ENCODE assay signal across 31 cellular contexts in genomic region chr2:138296365-138296764, GRCh38.
DNase-seq lines count a peak whose midpoint lies in the region; ATAC-seq and TF ChIP-seq lines count a peak whose summit lies in the region.
"Had no signal": no experiment of that assay in that cellular context is flagged by ENCODE, and none has a peak within 500 bp of the region (broad histone marks: within the 10 kb centered on the region; RNA-seq: fewer than 3 reads in every experiment).

No MANE protein-coding gene starts in this region.

- no peak overlapping the region for H3K14ac ChIP-seq in IMR-90 (replicated peaks; ENCODE audit: low read depth, low read length)

- no peak overlapping the region for H3K27ac ChIP-seq in IMR-90 (ENCODE audit: insufficient read depth, low read length)
- H3K27ac ChIP-seq: 22Rv1; A549; BLaER1; BLaER1 treated with 17β-estradiol and CSF1 and Interleukin-3, amounts not matched to agents 10 nM and 100 nM; C4-2B had no signal

- no peak overlapping the region for H2BK120ac ChIP-seq in IMR-90 (ENCODE audit: low read depth, low read length)

- H2AK5ac ChIP-seq in IMR-90 (ENCODE audit: low read depth, low read length): no peak overlapping the region

- no peaks in the 10 kb centered on the region for H3K9me1 ChIP-seq in IMR-90 (ENCODE audit: insufficient read depth, low read length)

- H2AK9ac ChIP-seq in IMR-90 (replicated peaks; ENCODE audit: low read depth, low read length, poor library complexity): no peak overlapping the region

- no peak overlapping the region for H3K4ac ChIP-seq in IMR-90 (ENCODE audit: low read depth, low read length)

- H3K9ac ChIP-seq in IMR-90 (ENCODE audit: low read depth, low read length) (no peak overlapping the region), adipocyte (ENCODE audit: low read length) (no peak overlapping the region)
- H3K9ac ChIP-seq: BLaER1; BLaER1 treated with 17β-estradiol and CSF1 and Interleukin-3, amounts not matched to agents 10 nM and 100 nM had no signal

- no peak overlapping the region for H3K27ac Mint-ChIP-seq in activated CD4-positive, alpha-beta memory T cell treated with anti-CD3 and anti-CD28 coated beads, Interleukin-2, amount 10 ng/mL, durations not matched to agents 7 days and 5 days
- H3K27ac Mint-ChIP-seq: B cell; CD14-positive monocyte; CD4-positive, alpha-beta T cell; CD4-positive, CD25-positive, alpha-beta regulatory T cell; CD8-positive, alpha-beta memory T cell; CD8-positive, alpha-beta T cell had no signal

- H3K4me1 Mint-ChIP-seq in activated CD4-positive, alpha-beta memory T cell treated with anti-CD3 and anti-CD28 coated beads, Interleukin-2, amount 10 ng/mL, durations not matched to agents 7 days and 5 days: no peaks in the 10 kb centered on the region
- H3K4me1 Mint-ChIP-seq: CD14-positive monocyte; CD4-positive, alpha-beta memory T cell; CD4-positive, CD25-positive, alpha-beta regulatory T cell; CD8-positive, alpha-beta memory T cell had no signal

- H3K4me3 Mint-ChIP-seq in activated CD4-positive, alpha-beta memory T cell treated with anti-CD3 and anti-CD28 coated beads, Interleukin-2, amount 10 ng/mL, durations not matched to agents 7 days and 5 days: no peak overlapping the region
- H3K4me3 Mint-ChIP-seq: B cell; CD14-positive monocyte; CD4-positive, alpha-beta memory T cell; CD4-positive, alpha-beta T cell; CD4-positive, CD25-positive, alpha-beta regulatory T cell; CD8-positive, alpha-beta memory T cell; CD8-positive, alpha-beta T cell had no signal

- DNase-seq in IMR-90: no peak
- DNase-seq in adipocyte (ENCODE audit: low read depth): peak; percentile 51
- DNase-seq in activated CD4-positive, alpha-beta memory T cell treated with anti-CD3 and anti-CD28 coated beads, Interleukin-2, amount 10 ng/mL, durations not matched to agents 7 days and 5 days: no peak
- DNase-seq: 8988T; ACHN; AML-193; BE2C; C1 segment of cervical spinal cord; Caco-2; Calu3; CD4-positive, alpha-beta memory T cell; CD4-positive, alpha-beta T cell; CD4-positive, CD25-positive, alpha-beta regulatory T cell; CD8-positive, alpha-beta memory T cell; CD8-positive, alpha-beta T cell; COR-L47; DMS 273 treated with DMSO at 0.1 percent for 48 hours; DMS153; DMS53; DMS79; DMS79 treated with DMSO at 0.1 percent for 48 hours; DND-41; EL had no signal

- H4K20me1 ChIP-seq in IMR-90 (ENCODE audit: insufficient read depth, low read length): no peaks in the 10 kb centered on the region
- H4K20me1 ChIP-seq: BLaER1; BLaER1 treated with 17β-estradiol and CSF1 and Interleukin-3, amounts not matched to agents 10 nM and 100 nM had no signal

- H3K79me1 ChIP-seq in IMR-90 (ENCODE audit: low read depth in 1 of 2, low read length in 2 of 2): no peaks in the 10 kb centered on the region

- no peak for TF ChIP-seq RAD21 in IMR-90 (IDR thresholded peaks at IDR 0.05; ENCODE audit: low read length)

- no peaks in the 10 kb centered on the region for H3K36me3 Mint-ChIP-seq in activated CD4-positive, alpha-beta memory T cell treated with anti-CD3 and anti-CD28 coated beads, Interleukin-2, amount 10 ng/mL, durations not matched to agents 7 days and 5 days (ENCODE audit: low read depth)
- H3K36me3 Mint-ChIP-seq: CD4-positive, alpha-beta memory T cell; CD4-positive, CD25-positive, alpha-beta regulatory T cell; CD8-positive, alpha-beta T cell had no signal

- H4K8ac ChIP-seq in IMR-90 (ENCODE audit: low read depth in 2 of 2, low read length in 2 of 2): no peak overlapping the region

- H3K18ac ChIP-seq in IMR-90 (ENCODE audit: low read depth, low read length): no peak overlapping the region

- H2BK5ac ChIP-seq in IMR-90 (ENCODE audit: low read depth, low read length, poor library complexity, severe bottlenecking): no peak overlapping the region

- H2BK20ac ChIP-seq in IMR-90 (ENCODE audit: low read depth, low read length): no peak overlapping the region

- no peak overlapping the region for H2BK15ac ChIP-seq in IMR-90 (ENCODE audit: low read depth, low read length)

- H3K4me2 ChIP-seq in IMR-90 (ENCODE audit: low read depth, low read length): no peak overlapping the region
- H3K4me2 ChIP-seq: A549; BLaER1; BLaER1 treated with 17β-estradiol and CSF1 and Interleukin-3, amounts not matched to agents 10 nM and 100 nM had no signal

- H4K5ac ChIP-seq in IMR-90 (ENCODE audit: low read depth, low read length): no peak overlapping the region

- no peaks in the 10 kb centered on the region for H3K4me1 ChIP-seq in IMR-90 (ENCODE audit: control insufficient read depth, insufficient read depth, low read length)
- peaks cover 6% of the 10 kb centered on the region for H3K4me1 ChIP-seq in adipocyte (ENCODE audit: control insufficient read depth, insufficient read depth, low read length)
- H3K4me1 ChIP-seq: A549, BE2C, Caco-2 had no signal

- H3K36me3 ChIP-seq in IMR-90 (ENCODE audit: control insufficient read depth, insufficient read depth, low read length): no peaks in the 10 kb centered on the region
- H3K36me3 ChIP-seq in adipocyte (ENCODE audit: control insufficient read depth, insufficient read depth, low read length, severe bottlenecking): no peaks in the 10 kb centered on the region
- H3K36me3 ChIP-seq: BE2C; BLaER1; BLaER1 treated with 17β-estradiol and CSF1 and Interleukin-3, amounts not matched to agents 10 nM and 100 nM had no signal

- no TSS peak for BruUV-seq in IMR-90 (replicated peaks; lab: Mats Ljungman, UMichigan)

- ATAC-seq in IMR-90 (ENCODE audit: low read depth) (peak; percentile 61), GM18868 (IDR thresholded peaks at IDR 0.05; ENCODE audit: unreplicated experiment) (no peak)
- ATAC-seq: A549; CD8-positive, alpha-beta T cell had no signal

- H3K9me3 Mint-ChIP-seq in activated CD4-positive, alpha-beta memory T cell treated with anti-CD3 and anti-CD28 coated beads, Interleukin-2, amount 10 ng/mL, durations not matched to agents 7 days and 5 days: no peaks in the 10 kb centered on the region

- CTCF ChIA-PET in IMR-90 (lab: Yijun Ruan, JAX): no interaction called here
- CTCF ChIA-PET in activated CD4-positive, alpha-beta memory T cell treated with anti-CD3 and anti-CD28 coated beads, Interleukin-2, amount 10 ng/mL, durations not matched to agents 7 days and 5 days (lab: Charles Lee): no interaction called here

- H3K27me3 ChIP-seq in IMR-90 (ENCODE audit: control insufficient read depth, insufficient read depth, low read length) (no peaks in the 10 kb centered on the region), adipocyte (replicated peaks; ENCODE audit: control insufficient read depth, insufficient read depth, low read length) (no peaks in the 10 kb centered on the region)
- H3K27me3 ChIP-seq: BE2C; BLaER1; BLaER1 treated with 17β-estradiol and CSF1 and Interleukin-3, amounts not matched to agents 10 nM and 100 nM had no signal

- dilution Hi-C loops in IMR-90 (cut with HindIII; ENCODE audit: low sequenced_read_pairs, unreplicated experiment): no loop called here

- H3K9me3 ChIP-seq in IMR-90 (ENCODE audit: control insufficient read depth, insufficient read depth, low read length) (no peaks in the 10 kb centered on the region), adipocyte (ENCODE audit: control insufficient read depth, low read length) (no peaks in the 10 kb centered on the region)
- H3K9me3 ChIP-seq: A549; BE2C; BLaER1; BLaER1 treated with 17β-estradiol and CSF1 and Interleukin-3, amounts not matched to agents 10 nM and 100 nM; Caco-2 had no signal

- no peaks in the 10 kb centered on the region for H3K27me3 Mint-ChIP-seq in activated CD4-positive, alpha-beta memory T cell treated with anti-CD3 and anti-CD28 coated beads, Interleukin-2, amount 10 ng/mL, durations not matched to agents 7 days and 5 days
- H3K27me3 Mint-ChIP-seq: B cell; CD4-positive, alpha-beta memory T cell; CD4-positive, alpha-beta T cell; CD8-positive, alpha-beta memory T cell had no signal

- no peak overlapping the region for H2AFZ ChIP-seq in IMR-90 (replicated peaks; ENCODE audit: low read length, poor library complexity)

- no peak overlapping the region for H4K91ac ChIP-seq in IMR-90 (ENCODE audit: insufficient read depth, low read depth, low read length)

- no peak for TF ChIP-seq POLR2A in IMR-90 (IDR thresholded peaks at IDR 0.05; ENCODE audit: low read depth, low read length)

- intact Hi-C loops in IMR-90 (cut with micrococcal nuclease): loop anchor here (5.0 kb wide), 1 partner anchor 89 kb away; no protein-coding TSS in a partner anchor

- in situ Hi-C loops in IMR-90 (cut with MboI; ENCODE audit: low sequenced_read_pairs): no loop called here

- POLR2A ChIA-PET in IMR-90 (lab: Charles Lee; ENCODE audit: unreplicated experiment): no interaction called here
- POLR2A ChIA-PET in activated CD4-positive, alpha-beta memory T cell treated with anti-CD3 and anti-CD28 coated beads, Interleukin-2, amount 10 ng/mL, durations not matched to agents 7 days and 5 days (lab: Charles Lee): no interaction called here

- H3K23ac ChIP-seq in IMR-90 (ENCODE audit: low read depth, low read length): no peak overlapping the region

- TF ChIP-seq CTCF in IMR-90 (conservative IDR thresholded peaks at IDR 0.05; ENCODE audit: low read depth, low read length): no peak

- H3K4me3 ChIP-seq in IMR-90 (ENCODE audit: insufficient read depth, low read depth, low read length) (no peak overlapping the region), adipocyte (ENCODE audit: low read length) (no peak overlapping the region)
- H3K4me3 ChIP-seq: A549; BLaER1; BLaER1 treated with 17β-estradiol and CSF1 and Interleukin-3, amounts not matched to agents 10 nM and 100 nM had no signal

- no peak overlapping the region for H3K56ac ChIP-seq in IMR-90 (ENCODE audit: extremely low read depth, insufficient read depth, low read length)

TF ChIP-seq in IMR-90, 13 proteins besides CTCF, POLR2A, EP300 and RAD21:
- TF ChIP-seq MAZ (IDR thresholded peaks at IDR 0.05; ENCODE audit: borderline replicate concordance, low read depth, low read length) (no peak), USF2 (IDR thresholded peaks at IDR 0.05; ENCODE audit: low read depth, low read length) (no peak), FOS (IDR thresholded peaks at IDR 0.05; ENCODE audit: low read depth, low read length) (no peak)
